Comparison of ENCODE assay signal across 8 cellular contexts in genomic region chr2:226835420-226835795, GRCh38. TPM values are rescaled to one million over a fixed set of nuclear protein-coding genes. Genes with fewer than 3 reads are reported as not detected.
A peak's percentile ranks its signal among the peaks of the same experiment; 100 is the strongest.
DNase-seq lines count a peak whose midpoint lies in the region; ATAC-seq and TF ChIP-seq lines count a peak whose summit lies in the region.

No MANE protein-coding gene starts in this region.

- peak in 74 of 76 experiments; percentile 15 to 89 (median 70) for DNase-seq in HUDEP-2 (lab: John Stamatoyannopoulos, UW; ENCODE audit: unreplicated experiment in 76 of 76)
- DNase-seq in activated T-helper 1 cell treated with anti-CD3 and anti-CD28 coated beads, Interleukin-12 subunit alpha, Interleukin-12 subunit beta, Interleukin-2, Interleukin-4 antibody, amounts not matched to agents 30 ng/mL and 10 ng/mL and 1 ng/mL, durations not matched to agents 14 hours and 24 hours and 36 hours (ENCODE audit: low spot score), result no peak
- no peak for DNase-seq in left cardiac atrium
- DNase-seq in retinal pigment epithelial cell (ENCODE audit: low read depth), result no peak
- no peak for DNase-seq in dedifferentiated amniotic fluid mesenchymal stem cell (ENCODE audit: extremely low spot score)
- no peak for DNase-seq in NCI-H128 (lab: John Stamatoyannopoulos, UW; ENCODE audit: unreplicated experiment)

- peak; percentile 29 for ATAC-seq in GM21528 (IDR thresholded peaks at IDR 0.05; ENCODE audit: low FRiP score, unreplicated experiment)
- ATAC-seq in left cardiac atrium, result peak; percentile 21 to 60

- peaks cover 61% of the 10 kb centered on the region for H3K4me1 Mint-ChIP-seq in activated T-helper 1 cell treated with anti-CD3 and anti-CD28 coated beads, Interleukin-12 subunit alpha, Interleukin-12 subunit beta, Interleukin-2, Interleukin-4 antibody, amounts not matched to agents 30 ng/mL and 10 ng/mL and 1 ng/mL, durations not matched to agents 14 hours and 24 hours and 36 hours (ENCODE audit: low read depth)

- peaks cover 33% of the 10 kb centered on the region for H3K36me3 Mint-ChIP-seq in activated T-helper 1 cell treated with anti-CD3 and anti-CD28 coated beads, Interleukin-12 subunit alpha, Interleukin-12 subunit beta, Interleukin-2, Interleukin-4 antibody, amounts not matched to agents 30 ng/mL and 10 ng/mL and 1 ng/mL, durations not matched to agents 14 hours and 24 hours and 36 hours (ENCODE audit: low read depth)

- peak overlapping the region; percentile 99 for H3K27ac Mint-ChIP-seq in activated T-helper 1 cell treated with anti-CD3 and anti-CD28 coated beads, Interleukin-12 subunit alpha, Interleukin-12 subunit beta, Interleukin-2, Interleukin-4 antibody, amounts not matched to agents 30 ng/mL and 10 ng/mL and 1 ng/mL, durations not matched to agents 14 hours and 24 hours and 36 hours

- intact Hi-C loops in activated T-helper 1 cell treated with anti-CD3 and anti-CD28 coated beads, Interleukin-12 subunit alpha, Interleukin-12 subunit beta, Interleukin-2, Interleukin-4 antibody, amounts not matched to agents 30 ng/mL and 10 ng/mL and 1 ng/mL, durations not matched to agents 14 hours and 24 hours and 36 hours (cut with micrococcal nuclease), result loop anchor here (1.0 to 5.0 kb wide), 6 partner anchors 37 to 1888 kb away; partner anchors contain the start of gene DOCK10
- intact Hi-C loops in left cardiac atrium (cut with DNase I), result no loop called here

- no peaks in the 10 kb centered on the region for H3K27me3 Mint-ChIP-seq in activated T-helper 1 cell treated with anti-CD3 and anti-CD28 coated beads, Interleukin-12 subunit alpha, Interleukin-12 subunit beta, Interleukin-2, Interleukin-4 antibody, amounts not matched to agents 30 ng/mL and 10 ng/mL and 1 ng/mL, durations not matched to agents 14 hours and 24 hours and 36 hours (ENCODE audit: insufficient read depth)

- no peaks in the 10 kb centered on the region for H3K9me3 Mint-ChIP-seq in activated T-helper 1 cell treated with anti-CD3 and anti-CD28 coated beads, Interleukin-12 subunit alpha, Interleukin-12 subunit beta, Interleukin-2, Interleukin-4 antibody, amounts not matched to agents 30 ng/mL and 10 ng/mL and 1 ng/mL, durations not matched to agents 14 hours and 24 hours and 36 hours

- H3K4me3 ChIP-seq in GM08714 (ENCODE audit: low read length) (peak overlapping the region; percentile 81), retinal pigment epithelial cell (ENCODE audit: low read length) (peak overlapping the region; percentile 79)

- no peak for TF ChIP-seq CTCF in retinal pigment epithelial cell (conservative IDR thresholded peaks at IDR 0.05; ENCODE audit: low read depth, low read length)

- peak overlapping the region; percentile 92 for H3K4me3 Mint-ChIP-seq in activated T-helper 1 cell treated with anti-CD3 and anti-CD28 coated beads, Interleukin-12 subunit alpha, Interleukin-12 subunit beta, Interleukin-2, Interleukin-4 antibody, amounts not matched to agents 30 ng/mL and 10 ng/mL and 1 ng/mL, durations not matched to agents 14 hours and 24 hours and 36 hours

RNA-seq across cellular contexts. Expression of gene RHBDD1, which starts 0.4 kb away (rescaled TPM):
- total RNA-seq in activated T-helper 1 cell treated with anti-CD3 and anti-CD28 coated beads, Interleukin-12 subunit alpha, Interleukin-12 subunit beta, Interleukin-2, Interleukin-4 antibody, amounts not matched to agents 30 ng/mL and 10 ng/mL and 1 ng/mL, durations not matched to agents 14 hours and 24 hours and 36 hours, result 39.9 and 48.0 TPM in 2 replicates
- 10 to 100 TPM; 35.6 to 38.1 TPM for total RNA-seq in left cardiac atrium

RNA-seq across cellular contexts. Expression of gene IRS1, which starts 35.8 kb away (rescaled TPM):
- 3.8 and 4.2 TPM in 2 replicates for total RNA-seq in activated T-helper 1 cell treated with anti-CD3 and anti-CD28 coated beads, Interleukin-12 subunit alpha, Interleukin-12 subunit beta, Interleukin-2, Interleukin-4 antibody, amounts not matched to agents 30 ng/mL and 10 ng/mL and 1 ng/mL, durations not matched to agents 14 hours and 24 hours and 36 hours
- 10 to 100 TPM; 13.7 to 15.1 TPM for total RNA-seq in left cardiac atrium

Comparison
In these comparisons a context has a peak if more than half of its experiments do, and no peak if none do; other contexts are left out.
1. DNase-seq: peak in HUDEP-2 (74 of 76); none in activated T-helper 1 cell treated with anti-CD3 and anti-CD28 coated beads, Interleukin-12 subunit alpha, Interleukin-12 subunit beta, Interleukin-2, Interleukin-4 antibody, amounts not matched to agents 30 ng/mL and 10 ng/mL and 1 ng/mL, durations not matched to agents 14 hours and 24 hours and 36 hours (single experiment), left cardiac atrium (single experiment), retinal pigment epithelial cell (single experiment), dedifferentiated amniotic fluid mesenchymal stem cell (single experiment) and NCI-H128 (single experiment).